ENCODE assay signal across 14 cellular contexts in genomic region chr17:81323083-81323369, GRCh38.
"Had no signal": no experiment of that assay in that cellular context is flagged by ENCODE, and none has a peak within 500 bp of the region (broad histone marks: within the 10 kb centered on the region; RNA-seq: fewer than 3 reads in every experiment).

No MANE protein-coding gene starts in this region.

- H3K4me1 ChIP-seq: parathyroid adenoma had no signal

- H3K9me3 ChIP-seq: heart left ventricle, right atrium auricular region, spleen, tibial nerve had no signal

- H3K4me3 ChIP-seq: heart left ventricle, right atrium auricular region, spleen, tibial nerve had no signal

- H3K27ac ChIP-seq: brain microvascular endothelial cell, heart left ventricle, parathyroid adenoma, right atrium auricular region, spleen, VCaP had no signal

- DNase-seq: amniotic stem cell, brain microvascular endothelial cell, cortex of kidney, heart left ventricle, hypothalamus, kidney, left colon, midbrain, occipital lobe, spleen had no signal

- ATAC-seq: heart left ventricle had no signal

- H3K36me3 ChIP-seq: brain microvascular endothelial cell, heart left ventricle, right atrium auricular region, spleen, tibial nerve had no signal

- H3K9ac ChIP-seq: parathyroid adenoma had no signal

- H3K27me3 ChIP-seq: brain microvascular endothelial cell, heart left ventricle, right atrium auricular region, tibial nerve had no signal

- H3K79me2 ChIP-seq: parathyroid adenoma had no signal

- H2AFZ ChIP-seq: parathyroid adenoma had no signal
